Comparison of ENCODE assay signal across 15 cellular contexts in the genomic region with DNA sequence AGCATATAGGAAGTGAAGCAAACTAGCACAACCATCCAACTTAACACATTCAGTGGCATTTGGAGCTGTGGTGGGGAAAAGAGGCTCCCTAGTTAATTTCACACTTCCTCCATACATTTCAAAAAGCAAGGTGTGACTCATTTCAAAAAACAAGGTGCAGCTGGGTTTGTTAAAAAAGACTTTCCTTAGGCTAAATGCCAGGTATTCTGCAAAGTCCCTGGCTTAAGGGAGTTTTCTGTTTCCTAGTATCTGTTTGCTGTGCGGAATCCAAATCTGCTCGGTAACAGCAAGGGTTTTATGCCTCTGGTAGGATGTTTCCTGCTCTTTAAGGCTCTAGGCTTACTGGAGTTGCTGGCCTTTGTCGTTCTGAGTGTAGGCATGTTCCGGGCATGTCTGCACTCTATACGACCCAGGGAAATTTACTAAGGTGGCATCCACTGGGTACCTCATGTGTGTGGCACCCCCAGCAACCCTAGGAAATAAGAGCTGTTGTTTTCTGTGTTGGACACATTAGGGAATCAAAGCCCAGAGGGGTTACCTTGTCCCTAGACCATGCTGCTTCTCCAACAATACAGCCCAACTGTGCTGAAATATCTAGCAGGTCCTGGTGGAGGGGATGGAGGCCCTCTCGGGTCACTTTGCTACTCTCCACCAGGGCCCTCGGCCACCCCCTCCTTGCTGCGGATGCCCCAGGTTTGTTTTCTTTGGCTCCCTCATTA. TPM values are rescaled to one million over a fixed set of nuclear protein-coding genes. Genes with fewer than 3 reads are reported as not detected.
DNase-seq lines count a peak whose midpoint lies in the region; ATAC-seq and TF ChIP-seq lines count a peak whose summit lies in the region.
"Had no signal": no experiment of that assay in that cellular context is flagged by ENCODE, and none has a peak within 500 bp of the region (broad histone marks: within the 10 kb centered on the region; RNA-seq: fewer than 3 reads in every experiment).

No MANE protein-coding gene starts in this region.

- ATAC-seq in GM21447 (IDR thresholded peaks at IDR 0.05; ENCODE audit: unreplicated experiment), result peak; percentile 31
- ATAC-seq in esophagus mucosa, result peak; percentile 90
- ATAC-seq in GM19397 (IDR thresholded peaks at IDR 0.05; ENCODE audit: unreplicated experiment), result no peak
- no peak for ATAC-seq in heart left ventricle
- ATAC-seq: activated naive CD8-positive, alpha-beta T cell treated with anti-CD3 and anti-CD28 coated beads, Interleukin-2, amount 50 U/mL, for 24 hours; psoas muscle had no signal

- 63 to 81% (median 74%) methylated on average over 8 of the region's 8 CpGs for WGBS in heart left ventricle, 4 donors

- TF ChIP-seq POLR2A in heart left ventricle (IDR thresholded peaks at IDR 0.05), result no peak

- H3K4me3 ChIP-seq in BLaER1 treated with 17β-estradiol and CSF1 and Interleukin-3, amounts not matched to agents 10 nM and 100 nM, result no peak overlapping the region
- H3K4me3 ChIP-seq in heart left ventricle, result no peak overlapping the region
- H3K4me3 ChIP-seq: psoas muscle had no signal

- no peaks in the 10 kb centered on the region for H4K20me1 ChIP-seq in BLaER1 treated with 17β-estradiol and CSF1 and Interleukin-3, amounts not matched to agents 10 nM and 100 nM

- no peak for TF ChIP-seq CTCF in heart left ventricle (IDR thresholded peaks at IDR 0.05)

- H3K4me1 ChIP-seq in BLaER1 treated with 17β-estradiol and CSF1 and Interleukin-3, amounts not matched to agents 10 nM and 100 nM, result peaks cover 89 to 100% (median 95%) of the 10 kb centered on the region in 10 experiments
- H3K4me1 ChIP-seq in heart left ventricle, result peaks cover 0 to 28% (median 9%) of the 10 kb centered on the region in 12 donors

- no peaks in the 10 kb centered on the region for H3K36me3 ChIP-seq in BLaER1 treated with 17β-estradiol and CSF1 and Interleukin-3, amounts not matched to agents 10 nM and 100 nM
- H3K36me3 ChIP-seq in heart left ventricle, result no peaks in the 10 kb centered on the region

- intact Hi-C loops in heart left ventricle (cut with DNase I), result no loop called here

- peak; percentile 45 for DNase-seq in HPDE6-E6E7 (ENCODE audit: extremely low spot score)
- no peak for DNase-seq in NCI-H146 treated with DMSO at 0.1 percent for 48 hours (lab: John Stamatoyannopoulos, UW; ENCODE audit: unreplicated experiment)
- no peak for DNase-seq in stimulated activated CD4-positive, alpha-beta T cell treated with anti-CD3 and anti-CD28 coated beads, Interleukin-1b, Interleukin-23, amount 100 ng/mL, for 48 hours
- no peak for DNase-seq in heart left ventricle
- DNase-seq: activated CD4-positive, alpha-beta T cell treated with anti-CD3 and anti-CD28 coated beads, Interleukin-2, amount 50 U/mL, for 1 hour; activated naive CD8-positive, alpha-beta T cell treated with anti-CD3 and anti-CD28 coated beads, Interleukin-2, amount 50 U/mL, for 24 hours; AML-193; immature natural killer cell; NCI-H446 treated with DMSO at 0.1 percent for 48 hours; psoas muscle had no signal

- peak overlapping the region; percentile 66 to 94 (median 81) for H3K4me2 ChIP-seq in BLaER1 treated with 17β-estradiol and CSF1 and Interleukin-3, amounts not matched to agents 10 nM and 100 nM

- H3K9me3 ChIP-seq in BLaER1 treated with 17β-estradiol and CSF1 and Interleukin-3, amounts not matched to agents 10 nM and 100 nM (replicated peaks in 1 of 11), result no peaks in the 10 kb centered on the region
- no peaks in the 10 kb centered on the region for H3K9me3 ChIP-seq in heart left ventricle
- H3K9me3 ChIP-seq: psoas muscle had no signal

- H3K9ac ChIP-seq in BLaER1 treated with 17β-estradiol and CSF1 and Interleukin-3, amounts not matched to agents 10 nM and 100 nM, result peak overlapping the region in 9 of 11 experiments; percentile 82 to 94 (median 89); a peak in 19 of 22 replicates

- H3K27me3 ChIP-seq in BLaER1 treated with 17β-estradiol and CSF1 and Interleukin-3, amounts not matched to agents 10 nM and 100 nM, result no peaks in the 10 kb centered on the region
- no peaks in the 10 kb centered on the region for H3K27me3 ChIP-seq in heart left ventricle

- peak overlapping the region; percentile 86 to 100 (median 99); a peak in 21 of 22 replicates for H3K27ac ChIP-seq in BLaER1 treated with 17β-estradiol and CSF1 and Interleukin-3, amounts not matched to agents 10 nM and 100 nM
- peak overlapping the region in 1 of 12 donors; percentile 3 for H3K27ac ChIP-seq in heart left ventricle
- H3K27ac ChIP-seq: psoas muscle had no signal

RNA-seq across cellular contexts. Expression of a gene that starts 0.6 kb away (rescaled TPM):
- total RNA-seq in esophagus mucosa, result not detected
- total RNA-seq in heart left ventricle, result not detected
- not detected for polyA plus RNA-seq in heart left ventricle
- total RNA-seq: psoas muscle, SK-MEL-5 had no signal
- polyA plus RNA-seq: immature natural killer cell, psoas muscle had no signal

Comparison
In these comparisons a context has a peak if more than half of its experiments do, and no peak if none do; other contexts are left out.
1. ATAC-seq: peak in GM21447 (single experiment) and esophagus mucosa (single experiment); none in GM19397 (single experiment) and heart left ventricle (0 of 4).